Comparison of ENCODE assay signal across 8 cellular contexts in genomic region chr1:47179023-47179987, GRCh38. TPM values are rescaled to one million over a fixed set of nuclear protein-coding genes. Genes with fewer than 3 reads are reported as not detected.
DNase-seq lines count a peak whose midpoint lies in the region; ATAC-seq and TF ChIP-seq lines count a peak whose summit lies in the region.

No MANE protein-coding gene starts in this region.

- TSS peak; percentile 35 for BruUV-seq in PC-3 (replicated peaks; lab: Mats Ljungman, UMichigan)

- H3K36me3 Mint-ChIP-seq in activated T-cell treated with anti-CD3 and anti-CD28 coated beads, Interleukin-2, amount 50 U/mL, for 24 hours (ENCODE audit: low read depth), result no peaks in the 10 kb centered on the region

- ATAC-seq in GM21723 (IDR thresholded peaks at IDR 0.05; ENCODE audit: unreplicated experiment) (peak; percentile 89), PC-3 (peak; percentile 77)

- H3K27me3 Mint-ChIP-seq in activated T-cell treated with anti-CD3 and anti-CD28 coated beads, Interleukin-2, amount 50 U/mL, for 24 hours, result peaks cover 64% of the 10 kb centered on the region

- peaks cover 12% of the 10 kb centered on the region for H3K4me1 Mint-ChIP-seq in activated T-cell treated with anti-CD3 and anti-CD28 coated beads, Interleukin-2, amount 50 U/mL, for 24 hours (ENCODE audit: low read depth)

- H3K9ac ChIP-seq in PC-3 (ENCODE audit: low read length), result peak overlapping the region; percentile 61

- peak; percentile 90 for TF ChIP-seq CTCF in PC-3 (conservative IDR thresholded peaks at IDR 0.05; ENCODE audit: low read depth, low read length)
- TF ChIP-seq CTCF in esophagus muscularis mucosa (IDR thresholded peaks at IDR 0.05), result peak; percentile 81 to 89 (median 81)

- WGBS in esophagus muscularis mucosa, result 5% methylated on average over 16 of the region's 30 CpGs

- no peaks in the 10 kb centered on the region for H3K9me2 ChIP-seq in PC-3 (replicated peaks; ENCODE audit: low read length)

- H3K27ac Mint-ChIP-seq in activated T-cell treated with anti-CD3 and anti-CD28 coated beads, Interleukin-2, amount 50 U/mL, for 24 hours, result peak overlapping the region; percentile 35

- DNase-seq in DMS79 treated with DMSO at 0.1 percent for 48 hours (lab: John Stamatoyannopoulos, UW) (peak; percentile 95), PC-3 (peak; percentile 98), esophagus muscularis mucosa (ENCODE audit: extremely low spot score) (peak; percentile 94), myocyte (ENCODE audit: low read depth) (peak; percentile 93)
- DNase-seq in Jurkat, Clone E6-1 (ENCODE audit: low read depth, low spot score), result peak; percentile 86
- peak; percentile 85 for DNase-seq in activated T-cell treated with anti-CD3 and anti-CD28 coated beads, Interleukin-2, amount 50 U/mL, for 24 hours
- DNase-seq in stimulated activated CD8-positive, alpha-beta memory T cell treated with anti-CD3 and anti-CD28 coated beads, Interleukin-7, amount 100 ng/mL, for 48 hours (ENCODE audit: extremely low read depth in 1 of 2, low read depth in 1 of 2), result peak; percentile 54 to 67

- CTCF ChIA-PET in PC-3 (lab: Charles Lee), result interaction anchor here (0.5 to 1.9 kb wide), 13 partner anchors 11 to 1024 kb away, joined by 3 to 19 read pairs (median 4); partner anchors contain the start of genes FOXD2 and PDZK1IP1

- H3K9me3 ChIP-seq in PC-3 (ENCODE audit: low read length) (no peaks in the 10 kb centered on the region), esophagus muscularis mucosa (no peaks in the 10 kb centered on the region)

- H3K27ac ChIP-seq in PC-3 (ENCODE audit: low read length) (peak overlapping the region; percentile 58), esophagus muscularis mucosa (replicated peaks in 1 of 4) (peak overlapping the region in 1 of 4 donors; percentile 39)

- H3K4me3 ChIP-seq in Jurkat, Clone E6-1 (ENCODE audit: low read length), result peak overlapping the region; percentile 68
- H3K4me3 ChIP-seq in PC-3 (ENCODE audit: low read length), result peak overlapping the region; percentile 78
- peak overlapping the region; percentile 43 to 62 (median 46) for H3K4me3 ChIP-seq in esophagus muscularis mucosa

- H2AFZ ChIP-seq in PC-3 (ENCODE audit: low read length), result peak overlapping the region; percentile 98

- intact Hi-C loops in PC-3 (cut with micrococcal nuclease), result loop anchor here (1.0 to 10.0 kb wide), 7 partner anchors 72 to 545 kb away; partner anchors contain the start of gene STIL
- intact Hi-C loops in esophagus muscularis mucosa (cut with DNase I), result loop anchor here (5.0 kb wide), 1 partner anchor 533 kb away; no protein-coding TSS in a partner anchor

- H3K27me3 ChIP-seq in PC-3 (ENCODE audit: low read length), result no peaks in the 10 kb centered on the region
- peaks cover 0 to 48% (median 0%) of the 10 kb centered on the region in 4 donors for H3K27me3 ChIP-seq in esophagus muscularis mucosa

- no peak for TF ChIP-seq EP300 in esophagus muscularis mucosa (IDR thresholded peaks at IDR 0.05)

- no peak for TF ChIP-seq POLR2A in esophagus muscularis mucosa (IDR thresholded peaks at IDR 0.05; ENCODE audit: low read depth)

- no peaks in the 10 kb centered on the region for H3K9me3 Mint-ChIP-seq in activated T-cell treated with anti-CD3 and anti-CD28 coated beads, Interleukin-2, amount 50 U/mL, for 24 hours

- H3K4me3 Mint-ChIP-seq in activated T-cell treated with anti-CD3 and anti-CD28 coated beads, Interleukin-2, amount 50 U/mL, for 24 hours, result peak overlapping the region; percentile 73

- H3K36me3 ChIP-seq in PC-3 (ENCODE audit: low read depth, low read length) (no peaks in the 10 kb centered on the region), esophagus muscularis mucosa (no peaks in the 10 kb centered on the region)

- POLR2A ChIA-PET in PC-3 (lab: Charles Lee; ENCODE audit: unreplicated experiment), result interaction anchor here (0.6 to 0.7 kb wide), 2 partner anchors 153 to 534 kb away, joined by 3 to 5 read pairs; no protein-coding TSS in a partner anchor

- peaks cover 11% of the 10 kb centered on the region for H3K4me1 ChIP-seq in PC-3 (ENCODE audit: insufficient read depth, low read length)
- H3K4me1 ChIP-seq in esophagus muscularis mucosa, result peaks cover 15 to 28% (median 24%) of the 10 kb centered on the region in 4 donors

- no peaks in the 10 kb centered on the region for H3F3A ChIP-seq in PC-3 (ENCODE audit: low read length, unreplicated experiment)

- no peaks in the 10 kb centered on the region for H3K79me2 ChIP-seq in PC-3 (ENCODE audit: low read length)

- H4K20me1 ChIP-seq in PC-3 (ENCODE audit: low read length), result no peaks in the 10 kb centered on the region

- peak overlapping the region; percentile 100 for H3K4me2 ChIP-seq in PC-3 (ENCODE audit: low read length)

RNA-seq across cellular contexts. Expression of gene PDZK1IP1, which starts 10.5 kb away (rescaled TPM):
- polyA plus RNA-seq in Jurkat, Clone E6-1 (2012; ENCODE audit: insufficient read depth, insufficient read length), result not detected
- not detected in 2 replicates for total RNA-seq in PC-3 (2014; rRNA removed)
- total RNA-seq in esophagus muscularis mucosa, result 1 to 10 TPM in 1 of 4 donors, not detected in 3; 1.8 TPM
- not detected in 2 replicates for total RNA-seq in myocyte
- not detected for polyA plus RNA-seq in myocyte (2012)

RNA-seq across cellular contexts. Expression of gene CYP4A22, which starts 42.1 kb away (rescaled TPM):
- polyA plus RNA-seq in Jurkat, Clone E6-1 (2012; ENCODE audit: insufficient read depth, insufficient read length), result not detected
- total RNA-seq in PC-3 (2014; rRNA removed) (not detected in 2 replicates), esophagus muscularis mucosa (under 1 TPM in 2 of 4 donors, not detected in 2; 0.19 to 0.46 TPM), myocyte (not detected in 2 replicates)
- polyA plus RNA-seq in myocyte (2012), result not detected

RNA-seq across cellular contexts. Expression of gene TAL1, which starts 52.7 kb away (rescaled TPM):
- polyA plus RNA-seq in Jurkat, Clone E6-1 (2012; ENCODE audit: insufficient read depth, insufficient read length), result 149 TPM
- total RNA-seq in PC-3 (2014; rRNA removed) (not detected in 2 replicates), esophagus muscularis mucosa (1 to 10 TPM; 2.5 to 4.8 (median 4.1) TPM), myocyte (not detected in 2 replicates)
- not detected for polyA plus RNA-seq in myocyte (2012)
